In the genomic region with DNA sequence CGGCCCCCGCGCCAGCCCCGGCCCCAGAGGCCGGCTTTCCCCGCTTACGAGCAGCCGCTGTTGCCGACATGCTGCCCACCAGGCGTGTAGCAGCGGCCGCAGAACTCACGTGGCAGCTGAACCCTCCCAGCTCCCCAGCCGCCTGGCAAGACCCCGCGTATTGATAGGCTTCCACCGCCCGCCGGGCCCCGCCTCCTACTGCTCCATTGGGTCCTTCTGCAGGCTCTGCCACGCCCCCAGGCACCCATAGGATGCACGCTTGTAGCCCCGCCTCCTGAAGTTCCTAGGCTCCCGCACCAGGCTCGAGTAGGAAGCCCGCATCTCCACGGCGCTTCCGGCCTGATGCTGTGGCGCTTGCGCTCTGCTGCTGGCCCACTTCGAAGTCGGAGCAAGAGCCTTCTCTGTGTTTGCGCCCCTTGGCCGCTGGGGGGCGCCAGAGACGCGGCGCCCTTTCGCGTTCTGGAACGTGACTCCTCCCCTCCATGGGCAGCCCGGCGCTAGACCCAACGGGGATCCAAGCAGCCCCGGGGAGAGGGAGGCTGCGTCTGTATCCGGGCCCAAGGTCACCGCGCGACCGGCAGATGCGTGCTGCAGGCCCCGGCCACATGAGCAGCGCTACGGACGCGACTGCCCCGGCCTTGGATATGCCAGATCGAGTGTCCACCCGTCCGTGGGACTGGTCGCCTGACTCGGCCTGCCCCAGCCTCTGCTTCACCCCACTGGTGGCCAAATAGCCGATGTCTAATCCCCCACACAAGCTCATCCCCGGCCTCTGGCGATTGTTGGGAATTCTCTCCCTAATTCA, we compare ENCODE assay signal across 8 cellular contexts. TPM values are rescaled to one million over a fixed set of nuclear protein-coding genes. Genes with fewer than 3 reads are reported as not detected.
A peak's percentile ranks its signal among the peaks of the same experiment; 100 is the strongest.
DNase-seq lines count a peak whose midpoint lies in the region; ATAC-seq lines count a peak whose summit lies in the region.

A gene (plus strand): TSS at position 566 of the 805 bp plus-strand sequence. CDS start 993 bp downstream, outside the sequence.
A gene with protein sequence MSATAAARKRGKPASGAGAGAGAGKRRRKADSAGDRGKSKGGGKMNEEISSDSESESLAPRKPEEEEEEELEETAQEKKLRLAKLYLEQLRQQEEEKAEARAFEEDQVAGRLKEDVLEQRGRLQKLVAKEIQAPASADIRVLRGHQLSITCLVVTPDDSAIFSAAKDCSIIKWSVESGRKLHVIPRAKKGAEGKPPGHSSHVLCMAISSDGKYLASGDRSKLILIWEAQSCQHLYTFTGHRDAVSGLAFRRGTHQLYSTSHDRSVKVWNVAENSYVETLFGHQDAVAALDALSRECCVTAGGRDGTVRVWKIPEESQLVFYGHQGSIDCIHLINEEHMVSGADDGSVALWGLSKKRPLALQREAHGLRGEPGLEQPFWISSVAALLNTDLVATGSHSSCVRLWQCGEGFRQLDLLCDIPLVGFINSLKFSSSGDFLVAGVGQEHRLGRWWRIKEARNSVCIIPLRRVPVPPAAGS (minus strand): TSS at position 107 of the 805 bp plus-strand sequence. CDS start 37 bp downstream, at position 70.

- DNase-seq in C1 segment of cervical spinal cord (lab: John Stamatoyannopoulos, UW) = peak; percentile 92 to 100 (median 99)
- peak; percentile 99 for DNase-seq in NCI-H69 (lab: John Stamatoyannopoulos, UW)
- DNase-seq in activated CD4-positive, alpha-beta T cell treated with anti-CD3 and anti-CD28 coated beads, Interleukin-2, amount 50 U/mL, for 1 hour = peak; percentile 99
- DNase-seq in dedifferentiated amniotic fluid mesenchymal stem cell (ENCODE audit: extremely low spot score) = peak; percentile 100
- peak; percentile 100 for DNase-seq in left lobe of liver (ENCODE audit: low spot score)
- DNase-seq in stimulated activated CD4-positive, alpha-beta T cell treated with anti-CD3 and anti-CD28 coated beads, Interleukin-2, amount 100 ng/mL, for 48 hours = peak; percentile 98 to 99

- ATAC-seq in GM19324 (IDR thresholded peaks at IDR 0.05; ENCODE audit: low FRiP score, unreplicated experiment) = peak; percentile 88
- peak; percentile 83 for ATAC-seq in HG03520 (IDR thresholded peaks at IDR 0.05; ENCODE audit: unreplicated experiment)
- peak; percentile 88 for ATAC-seq in left lobe of liver

RNA-seq across cellular contexts. Expression of the first gene that starts in this region (rescaled TPM):
- 23.7 TPM for total RNA-seq in left lobe of liver

RNA-seq across cellular contexts. Expression of the second gene that starts in this region (rescaled TPM):
- total RNA-seq in left lobe of liver = 7.6 TPM

Comparison
In these comparisons a context has a peak if more than half of its experiments do, and no peak if none do; other contexts are left out.
1. Peak in every context shown above with its lines: DNase-seq and ATAC-seq.